15 cellular contexts compared by ENCODE assay signal in the genomic region with DNA sequence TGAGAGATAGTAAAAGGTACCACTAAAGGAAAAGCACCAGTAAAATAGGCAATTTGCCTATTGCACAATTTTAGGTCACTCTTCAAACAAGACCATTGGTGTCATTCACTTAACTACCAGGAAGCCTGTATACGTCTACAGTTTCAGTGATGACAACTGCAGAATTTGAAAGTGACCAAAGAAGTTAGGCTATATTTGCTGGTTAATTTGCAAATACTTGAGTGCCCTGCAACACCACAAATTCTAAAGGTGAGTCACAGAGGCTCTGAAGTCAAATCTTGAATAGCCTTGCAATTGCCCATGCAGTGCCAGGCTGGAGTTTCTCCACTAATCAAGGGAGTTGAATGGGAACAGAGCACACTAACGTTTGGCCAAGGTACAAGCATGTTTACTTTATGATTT.
DNase-seq lines count a peak whose midpoint lies in the region; ATAC-seq, FAIRE-seq and TF ChIP-seq lines count a peak whose summit lies in the region.
"Had no signal": no experiment of that assay in that cellular context is flagged by ENCODE, and none has a peak within 500 bp of the region (broad histone marks: within the 10 kb centered on the region; RNA-seq: fewer than 3 reads in every experiment).

No MANE protein-coding gene starts in this region.

- H3K9ac ChIP-seq in mesendoderm (ENCODE audit: low read length), result no peak overlapping the region

- TF ChIP-seq CTCF in bronchial epithelial cell (IDR thresholded peaks at IDR 0.05; ENCODE audit: insufficient read depth, low read length, severe bottlenecking), result no peak
- no peak for TF ChIP-seq CTCF in esophagus muscularis mucosa (IDR thresholded peaks at IDR 0.05)

- no peak for FAIRE-seq in bronchial epithelial cell (lab: Jason Lieb, UNC)

- H3K36me3 ChIP-seq in bronchial epithelial cell (ENCODE audit: control insufficient read depth, insufficient read depth, low read length) (no peaks in the 10 kb centered on the region), mesendoderm (ENCODE audit: control insufficient read depth, insufficient read depth, low read length) (no peaks in the 10 kb centered on the region), esophagus muscularis mucosa (no peaks in the 10 kb centered on the region)
- H3K36me3 ChIP-seq: adrenal gland had no signal

- no peak overlapping the region for H2BK15ac ChIP-seq in mesendoderm (replicated peaks; ENCODE audit: low read depth)

- H3K79me1 ChIP-seq in mesendoderm (ENCODE audit: low read length), result no peaks in the 10 kb centered on the region

- intact Hi-C loops in esophagus muscularis mucosa (cut with DNase I), result no loop called here

- no peak for TF ChIP-seq EP300 in esophagus muscularis mucosa (IDR thresholded peaks at IDR 0.05)

- H4K8ac ChIP-seq in mesendoderm (ENCODE audit: low read depth, low read length), result no peak overlapping the region

- no peak overlapping the region for H2BK5ac ChIP-seq in mesendoderm (ENCODE audit: low read length)

- H2AK5ac ChIP-seq in mesendoderm (ENCODE audit: low read length), result no peak overlapping the region

- H3K27ac ChIP-seq in mesendoderm (ENCODE audit: low read depth, low read length) (no peak overlapping the region), esophagus muscularis mucosa (replicated peaks in 1 of 4) (no peak overlapping the region)
- H3K27ac ChIP-seq: coronary artery had no signal

- H3K18ac ChIP-seq in mesendoderm (ENCODE audit: low read length), result no peak overlapping the region

- DNase-seq in bronchial epithelial cell (ENCODE audit: low read depth) (peak; percentile 45), NAMALWA (ENCODE audit: low spot score) (no peak), mesendoderm (no peak), esophagus muscularis mucosa (ENCODE audit: extremely low spot score) (no peak), ecto neural progenitor cell (ENCODE audit: low spot score) (no peak)
- DNase-seq: adrenal gland; AML-193; MM.1S; NCI-H345; stimulated activated CD4-positive, alpha-beta T cell treated with anti-CD3 and anti-CD28 coated beads, Interleukin-2, amount 100 ng/mL, for 24 hours; stimulated activated naive CD4-positive, alpha-beta T cell had no signal

- H3K4me2 ChIP-seq in mesendoderm (ENCODE audit: low read length), result no peak overlapping the region

- ATAC-seq in GM18498 (IDR thresholded peaks at IDR 0.05; ENCODE audit: unreplicated experiment), result peak; percentile 54
- peak; percentile 53 for ATAC-seq in GM21786 (IDR thresholded peaks at IDR 0.05; ENCODE audit: unreplicated experiment)
- peak; percentile 82 for ATAC-seq in HG03521 (IDR thresholded peaks at IDR 0.05; ENCODE audit: unreplicated experiment)

- no peaks in the 10 kb centered on the region for H3K9me3 ChIP-seq in esophagus muscularis mucosa
- H3K9me3 ChIP-seq: adrenal gland had no signal

- H3K56ac ChIP-seq in mesendoderm (ENCODE audit: low read length), result no peak overlapping the region

- no peak overlapping the region for H3K23ac ChIP-seq in mesendoderm (ENCODE audit: low read length)

- H3K79me2 ChIP-seq in mesendoderm (ENCODE audit: control insufficient read depth, insufficient read depth, low read length), result no peaks in the 10 kb centered on the region

- H2BK120ac ChIP-seq in mesendoderm (ENCODE audit: low read depth, low read length), result no peak overlapping the region

- no peak overlapping the region for H3K4ac ChIP-seq in mesendoderm (ENCODE audit: low read depth, low read length)

- TF ChIP-seq POLR2A in esophagus muscularis mucosa (IDR thresholded peaks at IDR 0.05; ENCODE audit: low read depth), result no peak

- H3K4me1 ChIP-seq in mesendoderm (ENCODE audit: control insufficient read depth, low read depth, low read length), result no peaks in the 10 kb centered on the region
- no peaks in the 10 kb centered on the region for H3K4me1 ChIP-seq in esophagus muscularis mucosa
- H3K4me1 ChIP-seq: adrenal gland had no signal

- H3K27me3 ChIP-seq in bronchial epithelial cell (ENCODE audit: control insufficient read depth, insufficient read depth, low read length) (no peaks in the 10 kb centered on the region), mesendoderm (ENCODE audit: insufficient read depth, low read length, poor library complexity) (no peaks in the 10 kb centered on the region), esophagus muscularis mucosa (no peaks in the 10 kb centered on the region)
- H3K27me3 ChIP-seq: adrenal gland had no signal

- H4K5ac ChIP-seq in mesendoderm (ENCODE audit: low read length), result no peak overlapping the region

- WGBS in mesendoderm (ENCODE audit: extremely low coverage, insufficient coverage, low lambda C conversion rate), result no CpG with 5 or more reads among the region's 2 CpGs
- 57% methylated on average over 2 of the region's 2 CpGs for WGBS in esophagus muscularis mucosa

- H3K4me3 ChIP-seq in bronchial epithelial cell (ENCODE audit: low read depth, low read length), result no peak overlapping the region
- no peak overlapping the region for H3K4me3 ChIP-seq in mesendoderm (ENCODE audit: low read length)
- no peak overlapping the region for H3K4me3 ChIP-seq in esophagus muscularis mucosa
- H3K4me3 ChIP-seq: adrenal gland, coronary artery had no signal
